Comparison of ENCODE assay signal across 18 cellular contexts in the genomic region with DNA sequence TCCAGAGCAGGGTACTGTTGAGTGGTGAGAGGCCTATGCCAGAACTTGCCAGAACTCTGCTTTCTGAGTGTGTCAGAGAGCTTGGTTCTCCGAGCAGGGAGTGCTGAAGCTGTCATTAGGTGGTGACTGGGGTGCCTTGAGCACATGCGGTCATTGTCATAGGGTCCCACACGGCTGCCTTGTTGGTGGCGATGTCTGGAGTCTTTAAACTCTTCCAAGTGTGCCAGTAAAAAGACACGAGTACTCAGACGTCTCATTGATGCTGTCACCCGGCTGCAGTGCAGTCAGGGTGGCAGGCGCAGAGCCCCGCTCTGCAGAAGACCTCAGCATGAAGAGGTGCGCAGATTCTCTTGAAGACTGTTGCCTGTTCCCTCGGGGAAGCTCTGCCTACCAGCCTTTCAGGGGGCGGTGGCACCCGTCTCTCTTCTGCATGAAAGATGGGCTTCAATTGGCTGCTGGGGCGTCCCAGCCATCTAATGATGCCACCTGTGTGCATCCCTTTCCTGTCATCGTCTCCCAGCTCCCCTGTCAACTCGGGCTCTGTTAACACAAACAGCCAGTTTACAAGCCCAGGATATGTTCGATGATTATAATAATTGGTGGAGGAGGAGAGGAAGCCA. TPM values are rescaled to one million over a fixed set of nuclear protein-coding genes. Genes with fewer than 3 reads are reported as not detected.
DNase-seq lines count a peak whose midpoint lies in the region; ATAC-seq, FAIRE-seq and TF ChIP-seq lines count a peak whose summit lies in the region.
"Had no signal": no experiment of that assay in that cellular context is flagged by ENCODE, and none has a peak within 500 bp of the region (broad histone marks: within the 10 kb centered on the region; RNA-seq: fewer than 3 reads in every experiment).

No MANE protein-coding gene starts in this region.

- TF ChIP-seq EP300 in HepG2 (IDR thresholded peaks at IDR 0.05; ENCODE audit: low read depth in 2 of 2, low read length in 2 of 2) (no peak), HepG2 (CRISPR knock-in tag; IDR thresholded peaks at IDR 0.05; ENCODE audit: borderline replicate concordance) (no peak), sigmoid colon (IDR thresholded peaks at IDR 0.05) (no peak)

- H2AFZ ChIP-seq in HepG2 (ENCODE audit: low read length), result no peak overlapping the region

- TF ChIP-seq POLR2A in HepG2 (IDR thresholded peaks at IDR 0.05; ENCODE audit: insufficient read depth in 1 of 2, low read depth in 2 of 2, low read length in 2 of 2), result no peak; a peak in 1 of 4 replicates
- TF ChIP-seq POLR2A in right lobe of liver (IDR thresholded peaks at IDR 0.05), result no peak
- no peak for TF ChIP-seq POLR2A in sigmoid colon (IDR thresholded peaks at IDR 0.05)
- TF ChIP-seq POLR2A in vagina (IDR thresholded peaks at IDR 0.05), result no peak
- no peak for TF ChIP-seq POLR2A in adrenal gland (IDR thresholded peaks at IDR 0.05)

- 95% methylated on average over 17 of the region's 17 CpGs for WGBS in HepG2 (ENCODE audit: low lambda C conversion rate)
- WGBS in right lobe of liver (ENCODE audit: insufficient coverage, low coverage, low lambda C conversion rate, missing lambda C conversion rate), result 88% methylated on average over 5 of the region's 17 CpGs
- 89% methylated on average over 17 of the region's 17 CpGs for WGBS in sigmoid colon, 2 donors
- 82 to 91% (median 86%) methylated on average over 7 to 17 of the region's 17 CpGs for WGBS in adrenal gland, 4 donors

- TF ChIP-seq RAD21 in HepG2 (CRISPR knock-in tag; IDR thresholded peaks at IDR 0.05), result no peak

- POLR2A ChIA-PET in HepG2 (lab: Yijun Ruan, JAX), result interaction anchor here (1.0 to 1.2 kb wide), 2 partner anchors 8 to 11 kb away, joined by 3 read pairs; no protein-coding TSS in a partner anchor

- H3K9ac ChIP-seq in HepG2 (ENCODE audit: insufficient read depth, low read depth, low read length), result no peak overlapping the region
- H3K9ac ChIP-seq in muscle layer of colon (ENCODE audit: low read length), result no peak overlapping the region

- H3K27me3 ChIP-seq in HepG2 (ENCODE audit: control insufficient read depth in 1 of 2, insufficient read depth in 2 of 2, low read length in 2 of 2) (no peaks in the 10 kb centered on the region), right lobe of liver (no peaks in the 10 kb centered on the region), muscle layer of colon (ENCODE audit: control insufficient read depth in 1 of 2, insufficient read depth in 2 of 2, low read length in 2 of 2) (no peaks in the 10 kb centered on the region), sigmoid colon (no peaks in the 10 kb centered on the region), vagina (no peaks in the 10 kb centered on the region), adrenal gland (no peaks in the 10 kb centered on the region)

- H3K4me1 ChIP-seq in HepG2 (ENCODE audit: insufficient read depth, low read length) (peaks cover 76% of the 10 kb centered on the region), right lobe of liver (no peaks in the 10 kb centered on the region), muscle layer of colon (ENCODE audit: insufficient read depth, low read length) (peaks cover 97% of the 10 kb centered on the region), sigmoid colon (peaks cover 0 to 100% (median 96%) of the 10 kb centered on the region in 4 donors), vagina (peaks cover 26% of the 10 kb centered on the region), adrenal gland (replicated peaks in 1 of 2) (peaks cover 0 to 9% of the 10 kb centered on the region in 2 donors)
- H3K4me1 ChIP-seq: A549 had no signal

- TF ChIP-seq CTCF in HepG2 (CRISPR knock-in tag; IDR thresholded peaks at IDR 0.05), result no peak
- no peak for TF ChIP-seq CTCF in right lobe of liver (IDR thresholded peaks at IDR 0.05)
- no peak for TF ChIP-seq CTCF in sigmoid colon (IDR thresholded peaks at IDR 0.05)
- TF ChIP-seq CTCF in vagina (IDR thresholded peaks at IDR 0.05), result no peak
- no peak for TF ChIP-seq CTCF in adrenal gland (IDR thresholded peaks at IDR 0.05)

- FAIRE-seq in HepG2 (lab: Jason Lieb, UNC), result no peak
- FAIRE-seq: A549 had no signal

- no TSS peak for BruUV-seq in HepG2 (replicated peaks; lab: Mats Ljungman, UMichigan)

- peaks cover 73% of the 10 kb centered on the region for H3K79me2 ChIP-seq in HepG2 (ENCODE audit: insufficient read depth, low read length)

- H3K4me3 ChIP-seq in HepG2 (replicated peaks in 1 of 3; ENCODE audit: insufficient read depth in 1 of 3, low read depth in 2 of 3, low read length in 3 of 3) (no peak overlapping the region), right lobe of liver (no peak overlapping the region), muscle layer of colon (ENCODE audit: low read depth in 1 of 2, low read length in 2 of 2) (no peak overlapping the region), sigmoid colon (no peak overlapping the region), vagina (no peak overlapping the region), adrenal gland (no peak overlapping the region)
- H3K4me3 ChIP-seq: A549 had no signal

- H3K36me3 ChIP-seq in HepG2 (replicated peaks in 1 of 2; ENCODE audit: control insufficient read depth in 1 of 2, insufficient read depth in 2 of 2, low read length in 2 of 2), result peaks cover 74 to 99% of the 10 kb centered on the region in 2 experiments
- H3K36me3 ChIP-seq in right lobe of liver, result no peaks in the 10 kb centered on the region
- H3K36me3 ChIP-seq in muscle layer of colon (ENCODE audit: insufficient read depth, low read length), result no peaks in the 10 kb centered on the region
- no peaks in the 10 kb centered on the region for H3K36me3 ChIP-seq in sigmoid colon
- H3K36me3 ChIP-seq in vagina, result no peaks in the 10 kb centered on the region
- no peaks in the 10 kb centered on the region for H3K36me3 ChIP-seq in adrenal gland (replicated peaks in 1 of 2)

- DNase-seq in HepG2 (ENCODE audit: low spot score), result no peak
- no peak for DNase-seq in right lobe of liver
- no peak for DNase-seq in sigmoid colon
- DNase-seq in vagina (ENCODE audit: extremely low spot score in 2 of 2), result no peak
- DNase-seq in adrenal gland, result no peak
- DNase-seq: Caco-2, DMS53, H9, MV-4-11, NCI-H1436, NCI-H2081 treated with DMSO at 0.1 percent for 48 hours, NCI-H446 treated with DMSO at 0.1 percent for 48 hours, Right ventricle myocardium superior had no signal

- CTCF ChIA-PET in HepG2 (lab: Yijun Ruan, JAX; ENCODE audit: low intra/inter-chr PET ratio, low total read pairs), result no interaction called here

- intact Hi-C loops in HepG2 (cut with micrococcal nuclease; ENCODE audit: unreplicated experiment), result no loop called here
- intact Hi-C loops in right lobe of liver (cut with DNase I), result no loop called here
- intact Hi-C loops in sigmoid colon (cut with DNase I), result no loop called here
- intact Hi-C loops in vagina (cut with DNase I), result no loop called here
- intact Hi-C loops in adrenal gland (cut with DNase I), result no loop called here

- no peaks in the 10 kb centered on the region for H3K9me3 ChIP-seq in HepG2 (ENCODE audit: low read length)
- H3K9me3 ChIP-seq in right lobe of liver, result no peaks in the 10 kb centered on the region
- no peaks in the 10 kb centered on the region for H3K9me3 ChIP-seq in muscle layer of colon (ENCODE audit: low read length)
- H3K9me3 ChIP-seq in sigmoid colon, result no peaks in the 10 kb centered on the region
- H3K9me3 ChIP-seq in vagina, result no peaks in the 10 kb centered on the region
- no peaks in the 10 kb centered on the region for H3K9me3 ChIP-seq in adrenal gland (replicated peaks in 1 of 3)
- H3K9me3 ChIP-seq: A549, Caco-2 had no signal

- in situ Hi-C loops in HepG2 (cut with HindIII; ENCODE audit: extremely low pct_ligation_motif_present, low pct_unique_long_range_greater_than_20kb), result no loop called here

- ATAC-seq in HepG2, result no peak
- ATAC-seq in right lobe of liver, result no peak
- no peak for ATAC-seq in GM21381 (IDR thresholded peaks at IDR 0.05; ENCODE audit: unreplicated experiment)
- ATAC-seq: A549, Panc1 had no signal

- peaks cover 97% of the 10 kb centered on the region for H4K20me1 ChIP-seq in HepG2 (ENCODE audit: insufficient read depth, low read length)

- H3K4me2 ChIP-seq in HepG2 (ENCODE audit: low read depth, low read length), result no peak overlapping the region
- H3K4me2 ChIP-seq: A549 had no signal

- H3K27ac ChIP-seq in HepG2 (ENCODE audit: extremely low read length, insufficient read depth, low read length) (no peak overlapping the region), right lobe of liver (no peak overlapping the region), muscle layer of colon (ENCODE audit: low read depth, low read length) (peak overlapping the region; percentile 99), sigmoid colon (peak overlapping the region; percentile 89 to 94 (median 91)), vagina (no peak overlapping the region), adrenal gland (no peak overlapping the region)
- H3K27ac ChIP-seq: A549, C4-2B had no signal

RNA-seq across cellular contexts. Expression of a gene that starts 58.3 kb away (rescaled TPM):
- total RNA-seq in HepG2 (2016; rRNA removed; fragmentation: Illumina TruSeq; extraction: Trizol), result 59.0 and 70.4 TPM in 2 replicates
- total RNA-seq in HepG2 (2016; cell fraction: cytosol; rRNA removed; fragmentation: Illumina TruSeq; extraction: Trizol; ENCODE audit: low read depth), result 19.9 and 25.5 TPM in 2 replicates
- total RNA-seq in HepG2 (2016; cell fraction: insoluble cytoplasmic fraction; rRNA removed; fragmentation: Illumina TruSeq; extraction: Trizol), result 50.0 and 70.7 TPM in 2 replicates
- total RNA-seq in HepG2 (2016; cell fraction: membrane; rRNA removed; fragmentation: Illumina TruSeq; extraction: Trizol), result 136 and 148 TPM in 2 replicates
- total RNA-seq in HepG2 (2016; cell fraction: nucleus; rRNA removed; fragmentation: Illumina TruSeq; extraction: Trizol), result 61.9 and 70.6 TPM in 2 replicates
- 86.1 and 121 TPM in 2 replicates for polyA plus RNA-seq in HepG2 (2011; rRNA removed)
- 22.3 and 49.7 TPM in 2 replicates for polyA plus RNA-seq in HepG2 (2011; cell fraction: cytosol; rRNA removed)
- polyA plus RNA-seq in HepG2 (2011; cell fraction: nucleus; rRNA removed), result 150 and 275 TPM in 2 replicates
- polyA plus RNA-seq in HepG2 (2012), result 58.7 and 76.3 TPM in 2 replicates
- polyA plus RNA-seq in HepG2 (2016; cell fraction: cytosol; fragmentation: Illumina TruSeq; extraction: Trizol; ENCODE audit: low read depth), result 106 and 127 TPM in 2 replicates
- 95.8 and 124 TPM in 2 replicates for polyA plus RNA-seq in HepG2 (2016; cell fraction: insoluble cytoplasmic fraction; fragmentation: Illumina TruSeq; extraction: Trizol; ENCODE audit: low read depth)
- 156 and 170 TPM in 2 replicates for polyA plus RNA-seq in HepG2 (2016; cell fraction: membrane; fragmentation: Illumina TruSeq; extraction: Trizol; ENCODE audit: low read depth)
- 155 and 169 TPM in 2 replicates for polyA plus RNA-seq in HepG2 (2016; cell fraction: nucleus; fragmentation: Illumina TruSeq; extraction: Trizol; ENCODE audit: insufficient read depth, low read depth)
- polyA minus RNA-seq in HepG2 (2011; rRNA and poly(A)+ RNA removed; ENCODE audit: low replicate concordance), result 0.02 and 110 TPM in 2 replicates
- 14.3 and 28.8 TPM in 2 replicates for polyA minus RNA-seq in HepG2 (2011; cell fraction: cytosol; rRNA and poly(A)+ RNA removed)
- 43.1 and 57.6 TPM in 2 replicates for polyA minus RNA-seq in HepG2 (2011; cell fraction: nucleus; rRNA and poly(A)+ RNA removed)
- total RNA-seq in right lobe of liver, result 1 to 10 TPM in 5 of 6 experiments, under 1 TPM in 1; 0.69 to 2.6 (median 2.1) TPM
- 10 to 100 TPM in 3 of 4 donors, 1 to 10 TPM in 1; 6.7 to 18.0 (median 11.5) TPM for total RNA-seq in sigmoid colon
- polyA plus RNA-seq in sigmoid colon, result 1 to 10 TPM in 2 of 3 donors, under 1 TPM in 1; under 0.01 to 2.8 (median 1.5) TPM
- total RNA-seq in vagina, result 1.7 TPM
- total RNA-seq in adrenal gland, result 1 to 10 TPM; 1.6 to 8.9 (median 7.2) TPM
- 1 to 10 TPM in 2 of 3 donors, under 1 TPM in 1; 0.84 to 1.8 (median 1.2) TPM for polyA plus RNA-seq in adrenal gland

Comparison
In these comparisons a context has a peak if more than half of its experiments do, and no peak if none do; other contexts are left out.
1. H3K27ac ChIP-seq: peak in muscle layer of colon (single experiment) and sigmoid colon (4 of 4); none in HepG2 (single experiment), right lobe of liver (0 of 3), vagina (single experiment) and adrenal gland (0 of 5).